1 cellular context compared by ENCODE assay signal in the genomic region with DNA sequence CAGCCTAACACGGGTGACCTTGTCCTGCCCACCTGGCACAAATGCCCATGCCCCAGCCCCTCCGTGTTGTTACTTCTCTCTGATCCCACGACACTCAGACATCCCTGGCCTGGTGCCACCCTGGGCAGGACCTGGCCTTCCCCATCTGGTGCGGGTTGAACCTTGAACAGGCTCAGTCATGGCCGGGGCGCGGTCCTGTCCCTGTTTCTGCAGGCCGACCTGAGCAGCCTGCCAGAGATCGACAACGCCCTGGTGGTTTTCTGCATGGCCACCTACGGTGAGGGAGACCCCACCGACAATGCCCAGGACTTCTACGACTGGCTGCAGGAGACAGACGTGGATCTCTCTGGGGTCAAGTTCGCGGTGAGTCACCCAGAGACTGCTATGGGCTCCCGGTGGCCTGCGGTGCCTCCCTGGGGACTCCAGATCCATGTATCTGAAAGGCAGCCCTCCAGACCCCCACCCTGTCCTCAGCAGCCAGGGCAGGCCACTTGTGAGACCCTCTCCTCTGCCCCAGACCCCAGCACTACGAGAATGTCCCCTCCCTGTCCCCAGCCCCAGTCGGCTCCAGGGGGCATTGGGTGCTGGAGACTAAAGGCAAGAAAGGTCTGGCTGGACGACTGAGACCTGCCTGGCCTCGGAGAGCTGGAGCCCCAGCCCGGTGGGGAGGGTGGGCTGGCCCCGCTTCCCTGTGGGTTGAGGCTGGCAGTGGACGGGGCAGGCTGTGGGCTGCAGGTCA.
TF ChIP-seq lines count a peak whose summit lies in the region.

No MANE protein-coding gene starts in this region.

TF ChIP-seq in GM23338, 12 proteins besides CTCF, POLR2A, EP300 and RAD21 (continued from another document):
- TF ChIP-seq, protein P1, sequence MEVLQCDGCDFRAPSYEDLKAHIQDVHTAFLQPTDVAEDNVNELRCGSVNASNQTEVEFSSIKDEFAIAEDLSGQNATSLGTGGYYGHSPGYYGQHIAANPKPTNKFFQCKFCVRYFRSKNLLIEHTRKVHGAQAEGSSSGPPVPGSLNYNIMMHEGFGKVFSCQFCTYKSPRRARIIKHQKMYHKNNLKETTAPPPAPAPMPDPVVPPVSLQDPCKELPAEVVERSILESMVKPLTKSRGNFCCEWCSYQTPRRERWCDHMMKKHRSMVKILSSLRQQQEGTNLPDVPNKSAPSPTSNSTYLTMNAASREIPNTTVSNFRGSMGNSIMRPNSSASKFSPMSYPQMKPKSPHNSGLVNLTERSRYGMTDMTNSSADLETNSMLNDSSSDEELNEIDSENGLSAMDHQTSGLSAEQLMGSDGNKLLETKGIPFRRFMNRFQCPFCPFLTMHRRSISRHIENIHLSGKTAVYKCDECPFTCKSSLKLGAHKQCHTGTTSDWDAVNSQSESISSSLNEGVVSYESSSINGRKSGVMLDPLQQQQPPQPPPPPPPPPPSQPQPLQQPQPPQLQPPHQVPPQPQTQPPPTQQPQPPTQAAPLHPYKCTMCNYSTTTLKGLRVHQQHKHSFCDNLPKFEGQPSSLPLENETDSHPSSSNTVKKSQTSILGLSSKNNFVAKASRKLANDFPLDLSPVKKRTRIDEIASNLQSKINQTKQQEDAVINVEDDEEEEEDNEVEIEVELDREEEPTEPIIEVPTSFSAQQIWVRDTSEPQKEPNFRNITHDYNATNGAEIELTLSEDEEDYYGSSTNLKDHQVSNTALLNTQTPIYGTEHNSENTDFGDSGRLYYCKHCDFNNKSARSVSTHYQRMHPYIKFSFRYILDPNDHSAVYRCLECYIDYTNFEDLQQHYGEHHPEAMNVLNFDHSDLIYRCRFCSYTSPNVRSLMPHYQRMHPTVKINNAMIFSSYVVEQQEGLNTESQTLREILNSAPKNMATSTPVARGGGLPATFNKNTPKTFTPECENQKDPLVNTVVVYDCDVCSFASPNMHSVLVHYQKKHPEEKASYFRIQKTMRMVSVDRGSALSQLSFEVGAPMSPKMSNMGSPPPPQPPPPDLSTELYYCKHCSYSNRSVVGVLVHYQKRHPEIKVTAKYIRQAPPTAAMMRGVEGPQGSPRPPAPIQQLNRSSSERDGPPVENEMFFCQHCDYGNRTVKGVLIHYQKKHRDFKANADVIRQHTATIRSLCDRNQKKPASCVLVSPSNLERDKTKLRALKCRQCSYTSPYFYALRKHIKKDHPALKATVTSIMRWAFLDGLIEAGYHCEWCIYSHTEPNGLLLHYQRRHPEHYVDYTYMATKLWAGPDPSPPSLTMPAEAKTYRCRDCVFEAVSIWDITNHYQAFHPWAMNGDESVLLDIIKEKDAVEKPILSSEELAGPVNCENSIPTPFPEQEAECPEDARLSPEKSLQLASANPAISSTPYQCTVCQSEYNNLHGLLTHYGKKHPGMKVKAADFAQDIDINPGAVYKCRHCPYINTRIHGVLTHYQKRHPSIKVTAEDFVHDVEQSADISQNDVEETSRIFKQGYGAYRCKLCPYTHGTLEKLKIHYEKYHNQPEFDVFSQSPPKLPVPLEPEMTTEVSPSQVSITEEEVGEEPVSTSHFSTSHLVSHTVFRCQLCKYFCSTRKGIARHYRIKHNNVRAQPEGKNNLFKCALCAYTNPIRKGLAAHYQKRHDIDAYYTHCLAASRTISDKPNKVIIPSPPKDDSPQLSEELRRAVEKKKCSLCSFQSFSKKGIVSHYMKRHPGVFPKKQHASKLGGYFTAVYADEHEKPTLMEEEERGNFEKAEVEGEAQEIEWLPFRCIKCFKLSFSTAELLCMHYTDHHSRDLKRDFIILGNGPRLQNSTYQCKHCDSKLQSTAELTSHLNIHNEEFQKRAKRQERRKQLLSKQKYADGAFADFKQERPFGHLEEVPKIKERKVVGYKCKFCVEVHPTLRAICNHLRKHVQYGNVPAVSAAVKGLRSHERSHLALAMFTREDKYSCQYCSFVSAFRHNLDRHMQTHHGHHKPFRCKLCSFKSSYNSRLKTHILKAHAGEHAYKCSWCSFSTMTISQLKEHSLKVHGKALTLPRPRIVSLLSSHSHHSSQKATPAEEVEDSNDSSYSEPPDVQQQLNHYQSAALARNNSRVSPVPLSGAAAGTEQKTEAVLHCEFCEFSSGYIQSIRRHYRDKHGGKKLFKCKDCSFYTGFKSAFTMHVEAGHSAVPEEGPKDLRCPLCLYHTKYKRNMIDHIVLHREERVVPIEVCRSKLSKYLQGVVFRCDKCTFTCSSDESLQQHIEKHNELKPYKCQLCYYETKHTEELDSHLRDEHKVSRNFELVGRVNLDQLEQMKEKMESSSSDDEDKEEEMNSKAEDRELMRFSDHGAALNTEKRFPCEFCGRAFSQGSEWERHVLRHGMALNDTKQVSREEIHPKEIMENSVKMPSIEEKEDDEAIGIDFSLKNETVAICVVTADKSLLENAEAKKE (CRISPR knock-in tag; IDR thresholded peaks at IDR 0.05): no peak
- TF ChIP-seq STAT1 (IDR thresholded peaks at IDR 0.05; ENCODE audit: unreplicated experiment) (no peak), ZNF331 (CRISPR knock-in tag; IDR thresholded peaks at IDR 0.05; ENCODE audit: low read depth) (no peak), CREB1 (CRISPR knock-in tag; IDR thresholded peaks at IDR 0.05; ENCODE audit: low read depth) (no peak), POLR2AphosphoS5 (IDR thresholded peaks at IDR 0.05; ENCODE audit: low read depth) (no peak), ZNF114 (CRISPR knock-in tag; IDR thresholded peaks at IDR 0.05) (no peak)
- TF ChIP-seq, protein P2, sequence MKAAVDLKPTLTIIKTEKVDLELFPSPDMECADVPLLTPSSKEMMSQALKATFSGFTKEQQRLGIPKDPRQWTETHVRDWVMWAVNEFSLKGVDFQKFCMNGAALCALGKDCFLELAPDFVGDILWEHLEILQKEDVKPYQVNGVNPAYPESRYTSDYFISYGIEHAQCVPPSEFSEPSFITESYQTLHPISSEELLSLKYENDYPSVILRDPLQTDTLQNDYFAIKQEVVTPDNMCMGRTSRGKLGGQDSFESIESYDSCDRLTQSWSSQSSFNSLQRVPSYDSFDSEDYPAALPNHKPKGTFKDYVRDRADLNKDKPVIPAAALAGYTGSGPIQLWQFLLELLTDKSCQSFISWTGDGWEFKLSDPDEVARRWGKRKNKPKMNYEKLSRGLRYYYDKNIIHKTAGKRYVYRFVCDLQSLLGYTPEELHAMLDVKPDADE (IDR thresholded peaks at IDR 0.05): no peak
